8 cellular contexts compared by ENCODE assay signal in the genomic region with DNA sequence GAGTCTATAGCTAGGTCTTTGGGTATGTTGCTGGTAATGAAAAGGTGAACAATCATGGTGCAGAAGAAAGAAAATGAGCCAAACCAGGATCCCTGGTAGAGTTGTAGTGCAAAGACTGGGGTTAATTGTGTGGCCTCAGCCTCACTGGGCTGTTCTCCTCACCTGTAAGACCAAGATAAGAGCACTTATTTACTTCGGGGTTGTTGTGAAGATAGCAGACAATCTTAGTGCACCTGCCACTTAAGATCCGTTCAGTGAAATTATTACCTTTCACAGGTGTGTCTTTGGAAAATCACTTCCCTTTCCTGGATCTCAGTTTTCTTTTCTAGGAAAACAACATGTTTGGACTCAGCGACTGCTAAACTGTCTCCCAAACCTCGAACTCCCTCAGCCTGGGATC. TPM values are rescaled to one million over a fixed set of nuclear protein-coding genes. Genes with fewer than 3 reads are reported as not detected.
DNase-seq lines count a peak whose midpoint lies in the region; ATAC-seq and TF ChIP-seq lines count a peak whose summit lies in the region.

No MANE protein-coding gene starts in this region.

- TF ChIP-seq CTCF in WI38 (IDR thresholded peaks at IDR 0.05; ENCODE audit: low read depth, low read length) (no peak), hepatocyte (IDR thresholded peaks at IDR 0.05; ENCODE audit: poor library complexity) (no peak)

- H3K4me1 ChIP-seq in hepatocyte (ENCODE audit: insufficient read depth) = peaks cover 16% of the 10 kb centered on the region

- peak overlapping the region; percentile 99 for H3K27ac ChIP-seq in hepatocyte

- peak overlapping the region; percentile 78 for H3K4me2 ChIP-seq in hepatocyte

- DNase-seq in NCI-H146 (lab: John Stamatoyannopoulos, UW) (peak; percentile 37), NCI-H146 treated with DMSO at 0.1 percent for 48 hours (lab: John Stamatoyannopoulos, UW; ENCODE audit: unreplicated experiment) (no peak), hepatocyte (ENCODE audit: low spot score) (peak; percentile 16), GM19240 (ENCODE audit: insufficient read length, low spot score) (no peak), GM03348 (ENCODE audit: low spot score) (no peak), HUDEP-2 (lab: John Stamatoyannopoulos, UW; ENCODE audit: unreplicated experiment in 76 of 76) (no peak)
- no peak for DNase-seq in stimulated activated effector memory CD8-positive, alpha-beta T cell treated with anti-CD3 and anti-CD28 coated beads, Interleukin-12 subunit alpha, Interleukin-12 subunit beta, amount 100 ng/mL, for 72 hours (ENCODE audit: low spot score in 2 of 2)

- H3K9me3 ChIP-seq in hepatocyte (ENCODE audit: low read depth) = no peaks in the 10 kb centered on the region

- H3K79me2 ChIP-seq in hepatocyte = no peaks in the 10 kb centered on the region

- no peak overlapping the region for H3K27ac Mint-ChIP-seq in stimulated activated effector memory CD8-positive, alpha-beta T cell treated with anti-CD3 and anti-CD28 coated beads, Interleukin-12 subunit alpha, Interleukin-12 subunit beta, amount 100 ng/mL, for 72 hours

- peak overlapping the region; percentile 54; the same call in 1 of the 2 replicates for H3K4me3 ChIP-seq in WI38 (ENCODE audit: low read depth, low read length)
- H3K4me3 ChIP-seq in hepatocyte = peak overlapping the region; percentile 21

- WGBS in hepatocyte (ENCODE audit: low lambda C conversion rate, missing lambda C conversion rate) = 48% methylated on average over 4 of the region's 4 CpGs

- no peak overlapping the region for H2AFZ ChIP-seq in hepatocyte

- peak overlapping the region; percentile 86 for H3K4me3 Mint-ChIP-seq in stimulated activated effector memory CD8-positive, alpha-beta T cell treated with anti-CD3 and anti-CD28 coated beads, Interleukin-12 subunit alpha, Interleukin-12 subunit beta, amount 100 ng/mL, for 72 hours

- H3K9me3 Mint-ChIP-seq in stimulated activated effector memory CD8-positive, alpha-beta T cell treated with anti-CD3 and anti-CD28 coated beads, Interleukin-12 subunit alpha, Interleukin-12 subunit beta, amount 100 ng/mL, for 72 hours = no peaks in the 10 kb centered on the region

- H3K36me3 ChIP-seq in hepatocyte (replicated peaks; ENCODE audit: insufficient read depth, low read depth) = no peaks in the 10 kb centered on the region

- H3K36me3 Mint-ChIP-seq in stimulated activated effector memory CD8-positive, alpha-beta T cell treated with anti-CD3 and anti-CD28 coated beads, Interleukin-12 subunit alpha, Interleukin-12 subunit beta, amount 100 ng/mL, for 72 hours = no peaks in the 10 kb centered on the region

- peaks cover 46% of the 10 kb centered on the region for H3K4me1 Mint-ChIP-seq in stimulated activated effector memory CD8-positive, alpha-beta T cell treated with anti-CD3 and anti-CD28 coated beads, Interleukin-12 subunit alpha, Interleukin-12 subunit beta, amount 100 ng/mL, for 72 hours

- no peaks in the 10 kb centered on the region for H4K20me1 ChIP-seq in hepatocyte (ENCODE audit: insufficient read depth, poor library complexity, severe bottlenecking)

- ATAC-seq in stimulated activated effector memory CD8-positive, alpha-beta T cell treated with anti-CD3 and anti-CD28 coated beads, Interleukin-12 subunit alpha, Interleukin-12 subunit beta, amount 100 ng/mL, for 72 hours = no peak

- no peaks in the 10 kb centered on the region for H3K9me2 ChIP-seq in hepatocyte (replicated peaks; ENCODE audit: insufficient read depth)

- no peaks in the 10 kb centered on the region for H3K27me3 ChIP-seq in hepatocyte

RNA-seq across cellular contexts. Expression of a gene that starts 1.3 kb away (rescaled TPM):
- 13.8 and 20.6 TPM in 2 replicates for total RNA-seq in hepatocyte
- 18.0 and 25.5 TPM in 2 replicates for polyA plus RNA-seq in hepatocyte

Comparison
In these comparisons a context has a peak if more than half of its experiments do, and no peak if none do; other contexts are left out.
1. DNase-seq: peak in NCI-H146 (single experiment) and hepatocyte (single experiment); none in NCI-H146 treated with DMSO at 0.1 percent for 48 hours (single experiment), stimulated activated effector memory CD8-positive, alpha-beta T cell treated with anti-CD3 and anti-CD28 coated beads, Interleukin-12 subunit alpha, Interleukin-12 subunit beta, amount 100 ng/mL, for 72 hours (0 of 2), GM19240 (single experiment), GM03348 (single experiment) and HUDEP-2 (0 of 76).